In genomic region chr17:64506576-64507417, GRCh38 we compare ENCODE assay signal across 1 cellular context.
TF ChIP-seq lines count a peak whose summit lies in the region.

Gene CEP95, plus strand, starts transcription at chr17:64506977. Its CDS starts 121 bp downstream, at chr17:64507098.

TF ChIP-seq in SK-N-SH, 30 proteins besides CTCF, POLR2A, EP300 and RAD21 (continued from another document):
- TF ChIP-seq TAF1 (IDR thresholded peaks at IDR 0.05; ENCODE audit: borderline replicate concordance, low read depth, low read length), result peak; percentile 89
- peak; percentile 94 for TF ChIP-seq MAX (IDR thresholded peaks at IDR 0.05; ENCODE audit: low read depth)
- TF ChIP-seq NFIC (IDR thresholded peaks at IDR 0.05; ENCODE audit: borderline replicate concordance), result peak; percentile 16; the same call in 1 of the 2 replicates
- peak; percentile 86 for TF ChIP-seq SIN3A (IDR thresholded peaks at IDR 0.05; ENCODE audit: borderline replicate concordance, low read depth, low read length)
- TF ChIP-seq RXRA (IDR thresholded peaks at IDR 0.05; ENCODE audit: borderline replicate concordance, low read depth), result peak; percentile 48; the same call in 1 of the 2 replicates
- TF ChIP-seq ZBTB33 (IDR thresholded peaks at IDR 0.05; ENCODE audit: borderline replicate concordance, low read depth), result peak; percentile 9; the same call in 1 of the 2 replicates
- TF ChIP-seq FOSL2 (IDR thresholded peaks at IDR 0.05; ENCODE audit: borderline replicate concordance, low read depth), result no peak; the same call in 1 of the 2 replicates
- peak; percentile 77; the same call in 1 of the 2 replicates for TF ChIP-seq FOXM1 (IDR thresholded peaks at IDR 0.05; ENCODE audit: low read depth)
- TF ChIP-seq RFX5 (IDR thresholded peaks at IDR 0.05; ENCODE audit: low read length), result 0 out of 2 replicates have a peak, but pooled peaks have one; percentile 41
- TF ChIP-seq EZH2phosphoT487 (IDR thresholded peaks at IDR 0.05; ENCODE audit: borderline replicate concordance, low read depth), result no peak
- peak; percentile 60; the same call in 1 of the 2 replicates for TF ChIP-seq MEF2A (IDR thresholded peaks at IDR 0.05; ENCODE audit: borderline replicate concordance, low read depth)
- peak; percentile 61 for TF ChIP-seq JUND (IDR thresholded peaks at IDR 0.05)
- TF ChIP-seq USF1 (IDR thresholded peaks at IDR 0.05; ENCODE audit: borderline replicate concordance, low read depth), result peak; percentile 93
- peak; percentile 88 for TF ChIP-seq ELF1 (IDR thresholded peaks at IDR 0.05)
- no peak for TF ChIP-seq NRF1 (IDR thresholded peaks at IDR 0.05; ENCODE audit: low read depth, low read length)
- TF ChIP-seq TCF12 (IDR thresholded peaks at IDR 0.05), result peak; percentile 62; the same call in 1 of the 2 replicates
- TF ChIP-seq GATA2 (CRISPR knock-in tag; IDR thresholded peaks at IDR 0.05), result no peak
